15 cellular contexts compared by ENCODE assay signal in the genomic region with DNA sequence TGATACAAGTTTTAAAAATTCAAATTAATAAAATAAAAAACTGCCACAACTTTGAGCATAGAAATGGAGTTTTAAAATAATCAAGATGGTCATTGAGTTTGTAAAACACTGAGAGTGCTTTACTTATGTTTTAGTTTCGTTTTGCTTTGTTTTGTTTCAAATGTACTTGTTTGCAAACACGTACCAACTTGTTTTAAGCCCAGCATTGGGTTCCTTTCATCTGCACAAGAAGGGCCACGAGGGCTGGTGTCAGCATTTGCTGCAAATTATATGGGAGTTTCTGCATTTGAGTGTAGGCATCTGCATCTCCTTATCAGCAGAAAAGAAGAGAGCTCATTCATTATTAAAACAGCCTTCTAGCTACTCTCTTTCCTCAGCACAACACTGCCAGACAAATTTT.
DNase-seq lines count a peak whose midpoint lies in the region; ATAC-seq lines count a peak whose summit lies in the region.
"Had no signal": no experiment of that assay in that cellular context is flagged by ENCODE, and none has a peak within 500 bp of the region (broad histone marks: within the 10 kb centered on the region; RNA-seq: fewer than 3 reads in every experiment).

No MANE protein-coding gene starts in this region.

- H3K27me3 Mint-ChIP-seq in immature natural killer cell (ENCODE audit: low read depth in 3 of 3), result peaks cover 0 to 7% (median 2%) of the 10 kb centered on the region in 3 donors

- H3K9me3 Mint-ChIP-seq in immature natural killer cell, result no peaks in the 10 kb centered on the region
- H3K9me3 Mint-ChIP-seq: activated naive CD4-positive, alpha-beta T cell treated with anti-CD3 and anti-CD28 coated beads for 36 hours; H9 had no signal

- H4K20me1 ChIP-seq in BLaER1, result no peaks in the 10 kb centered on the region

- no peak for DNase-seq in SK-N-MC (ENCODE audit: low read depth, low spot score)
- no peak for DNase-seq in immature natural killer cell
- DNase-seq in GOT3 (lab: John Stamatoyannopoulos, UW), result no peak
- no peak for DNase-seq in inferior parietal cortex (ENCODE audit: extremely low spot score)
- DNase-seq: activated CD8-positive, alpha-beta memory T cell treated with anti-CD3 and anti-CD28 coated beads for 24 hours; activated naive CD4-positive, alpha-beta T cell treated with anti-CD3 and anti-CD28 coated beads for 36 hours; H9; NCI-H2029 treated with DMSO at 0.1 percent for 48 hours; Right ventricle myocardium superior; trophoblast cell had no signal

- H3K27me3 ChIP-seq in BLaER1, result no peaks in the 10 kb centered on the region

- H3K4me1 ChIP-seq in BLaER1, result peaks cover 65% of the 10 kb centered on the region

- H3K36me3 Mint-ChIP-seq in immature natural killer cell, result no peaks in the 10 kb centered on the region
- H3K36me3 Mint-ChIP-seq: CD14-positive monocyte had no signal

- peaks cover 6 to 12% of the 10 kb centered on the region in 2 donors for H3K4me1 Mint-ChIP-seq in immature natural killer cell

- 0 out of 2 replicates have a peak overlapping the region, but pooled peaks have one; percentile 5 for H3K9ac ChIP-seq in BLaER1
- H3K9ac ChIP-seq in SK-N-MC (ENCODE audit: insufficient read length), result no peak overlapping the region

- ATAC-seq in GM21529 (IDR thresholded peaks at IDR 0.05; ENCODE audit: unreplicated experiment) (peak; percentile 29), GM21576 (IDR thresholded peaks at IDR 0.05; ENCODE audit: unreplicated experiment) (no peak), HG02852 (IDR thresholded peaks at IDR 0.05; ENCODE audit: unreplicated experiment) (no peak)

- H3K36me3 ChIP-seq in BLaER1 (no peaks in the 10 kb centered on the region), SK-N-MC (ENCODE audit: insufficient read depth, low read length) (no peaks in the 10 kb centered on the region)

- H3K27ac ChIP-seq in BLaER1, result peak overlapping the region; percentile 58; the same call in 1 of the 2 replicates
- peak overlapping the region; percentile 84 for H3K27ac ChIP-seq in SK-N-MC

- H3K4me3 ChIP-seq in BLaER1 (peak overlapping the region; percentile 42; the same call in 1 of the 2 replicates), SK-N-MC (peak overlapping the region; percentile 68)

- peak overlapping the region; percentile 82 for H3K4me2 ChIP-seq in BLaER1

- peaks cover 24% of the 10 kb centered on the region for H3K9me3 ChIP-seq in BLaER1
- peaks cover 4% of the 10 kb centered on the region; the same call in 1 of the 2 replicates for H3K9me3 ChIP-seq in SK-N-MC (ENCODE audit: low read depth, low read length)

- H3K27ac Mint-ChIP-seq in immature natural killer cell, result no peak overlapping the region
- H3K27ac Mint-ChIP-seq: activated naive CD4-positive, alpha-beta T cell treated with anti-CD3 and anti-CD28 coated beads for 36 hours; CD14-positive monocyte; H9 had no signal

- H3K4me3 Mint-ChIP-seq in immature natural killer cell, result peak overlapping the region in 4 of 5 donors; percentile 2 to 35 (median 26)
- H3K4me3 Mint-ChIP-seq: activated naive CD4-positive, alpha-beta T cell treated with anti-CD3 and anti-CD28 coated beads for 36 hours; CD14-positive monocyte; H9 had no signal
